8 cellular contexts compared by ENCODE assay signal in genomic region chr7:70829221-70830059, GRCh38.
DNase-seq lines count a peak whose midpoint lies in the region; ATAC-seq and TF ChIP-seq lines count a peak whose summit lies in the region.

No MANE protein-coding gene starts in this region.

- H3K4me3 ChIP-seq in AG04449 (ENCODE audit: low read depth, low read length) (peak overlapping the region; percentile 49), Peyer's patch (no peak overlapping the region), subcutaneous abdominal adipose tissue (ENCODE audit: low read depth in 1 of 5, low read length in 5 of 5) (peak overlapping the region in 4 of 5 donors; percentile 26 to 62 (median 56))

- POLR2A ChIA-PET in AG04449 (lab: Yijun Ruan, JAX), result no interaction called here

- H3K27me3 ChIP-seq in Peyer's patch (no peaks in the 10 kb centered on the region), subcutaneous abdominal adipose tissue (ENCODE audit: control insufficient read depth in 5 of 5, insufficient read depth in 4 of 5, low read length in 5 of 5) (peaks cover 0 to 12% (median 4%) of the 10 kb centered on the region in 5 donors)

- ATAC-seq in GM18517 (IDR thresholded peaks at IDR 0.05; ENCODE audit: unreplicated experiment), result peak; percentile 63

- H3K4me1 ChIP-seq in Peyer's patch (no peaks in the 10 kb centered on the region), subcutaneous abdominal adipose tissue (ENCODE audit: control insufficient read depth in 5 of 5, insufficient read depth in 5 of 5, low read length in 5 of 5) (peaks cover 3 to 9% (median 7%) of the 10 kb centered on the region in 5 donors)

- DNase-seq in AG04449 (ENCODE audit: low read depth, low spot score) (no peak), HK-2 (ENCODE audit: unreplicated experiment) (peak; percentile 55), Peyer's patch (peak; percentile 30 to 81 (median 72)), foreskin melanocyte (peak; percentile 39), nucleus accumbens (lab: John Stamatoyannopoulos, UW) (peak in 50 of 56 donors; percentile 1 to 79 (median 39))
- DNase-seq in activated T-helper 9 cell treated with anti-CD3 and anti-CD28 coated beads, Interleukin-2, amount 50 U/mL, for 16 hours (ENCODE audit: low read depth), result peak; percentile 32

- peak; percentile 81 for TF ChIP-seq CTCF in AG04449 (IDR thresholded peaks at IDR 0.05; ENCODE audit: insufficient read depth, low read length, missing control alignments)
- TF ChIP-seq CTCF in Peyer's patch (IDR thresholded peaks at IDR 0.05), result peak; percentile 42 to 87 (median 67)

- no peak for TF ChIP-seq POLR2A in Peyer's patch (IDR thresholded peaks at IDR 0.05)

- H3K9me3 ChIP-seq in Peyer's patch, result no peaks in the 10 kb centered on the region
- H3K9me3 ChIP-seq in subcutaneous abdominal adipose tissue (ENCODE audit: control insufficient read depth in 5 of 5, low read length in 5 of 5), result peaks cover 0 to 3% (median 0%) of the 10 kb centered on the region in 5 donors

- CTCF ChIA-PET in AG04449 (lab: Yijun Ruan, JAX), result interaction anchor here (0.6 to 3.1 kb wide), 16 partner anchors 8 to 1665 kb away, joined by 3 to 88 read pairs (median 4); no protein-coding TSS in a partner anchor

- H3K36me3 ChIP-seq in Peyer's patch (no peaks in the 10 kb centered on the region), subcutaneous abdominal adipose tissue (ENCODE audit: control insufficient read depth in 5 of 5, insufficient read depth in 5 of 5, low read length in 5 of 5) (no peaks in the 10 kb centered on the region)

- H3K9ac ChIP-seq in subcutaneous abdominal adipose tissue (ENCODE audit: low read length in 5 of 5), result no peak overlapping the region

- H3K27ac ChIP-seq in Peyer's patch, result no peak overlapping the region
- H3K27ac ChIP-seq in subcutaneous abdominal adipose tissue (ENCODE audit: low read depth, low read length), result no peak overlapping the region

Comparison
In these comparisons a context has a peak if more than half of its experiments do, and no peak if none do; other contexts are left out.
1. H3K4me3 ChIP-seq: peak in AG04449 (single experiment) and subcutaneous abdominal adipose tissue (4 of 5); none in Peyer's patch (0 of 4).